ENCODE assay signal across 16 cellular contexts in the genomic region with DNA sequence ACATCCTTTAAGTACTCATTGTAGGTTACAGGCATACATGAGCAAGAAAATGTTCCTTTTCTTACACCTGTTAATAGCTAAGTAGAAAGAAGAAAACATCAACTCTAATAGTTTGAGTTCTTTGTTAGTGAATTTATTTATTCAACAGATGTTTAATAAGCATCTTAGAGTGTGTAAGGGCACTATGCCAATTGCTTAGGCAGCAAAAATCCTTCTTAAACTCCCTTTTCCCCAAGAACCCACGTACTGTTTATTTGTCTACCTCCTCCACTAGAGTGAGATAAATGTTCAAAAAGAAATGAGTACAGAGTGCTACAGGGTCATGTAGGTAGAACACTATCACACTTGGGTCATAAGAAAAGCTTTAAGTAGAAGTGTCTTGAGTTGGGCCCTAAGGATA.
A peak's percentile ranks its signal among the peaks of the same experiment; 100 is the strongest.
DNase-seq lines count a peak whose midpoint lies in the region; ATAC-seq and TF ChIP-seq lines count a peak whose summit lies in the region.
"Had no signal": no experiment of that assay in that cellular context is flagged by ENCODE, and none has a peak within 500 bp of the region (broad histone marks: within the 10 kb centered on the region; RNA-seq: fewer than 3 reads in every experiment).

No MANE protein-coding gene starts in this region.

- H3K4me3 ChIP-seq in SJCRH30, result no peak overlapping the region
- H3K4me3 ChIP-seq: GM23248 had no signal

- POLR2A ChIA-PET in T-cell (lab: Charles Lee), result interaction anchor here in 1 of 2 donors (0.6 kb wide), 1 partner anchor 87 kb away, joined by 3 read pairs; no protein-coding TSS in a partner anchor

- H3K4me1 ChIP-seq in SJCRH30, result no peaks in the 10 kb centered on the region
- H3K4me1 ChIP-seq: Caco-2 had no signal

- H3K27me3 Mint-ChIP-seq in natural killer cell treated with Interleukin-12 subunit alpha and Interleukin-12 subunit beta and Interleukin-15 and Interleukin-18, amount 100 ng/mL, for 72 hours, result peaks cover 0 to 8% of the 10 kb centered on the region in 2 donors
- peaks cover 4 to 18% of the 10 kb centered on the region in 2 donors for H3K27me3 Mint-ChIP-seq in natural killer cell (ENCODE audit: low read depth in 2 of 2)
- no peaks in the 10 kb centered on the region for H3K27me3 Mint-ChIP-seq in T-cell
- H3K27me3 Mint-ChIP-seq: CD4-positive, alpha-beta memory T cell had no signal

- H3K36me3 ChIP-seq in SJCRH30, result no peaks in the 10 kb centered on the region

- H3K4me1 Mint-ChIP-seq in natural killer cell treated with Interleukin-12 subunit alpha and Interleukin-12 subunit beta and Interleukin-15 and Interleukin-18, amount 100 ng/mL, for 72 hours (ENCODE audit: low read depth in 2 of 2), result peaks cover 42 to 49% of the 10 kb centered on the region in 2 donors
- H3K4me1 Mint-ChIP-seq in natural killer cell (peaks cover 21 to 24% of the 10 kb centered on the region in 2 donors), T-cell (peaks cover 33 to 58% (median 39%) of the 10 kb centered on the region in 3 donors)

- no peak for DNase-seq in natural killer cell treated with Interleukin-12 subunit alpha and Interleukin-12 subunit beta and Interleukin-15 and Interleukin-18, amount 100 ng/mL, for 72 hours (ENCODE audit: low spot score)
- no peak for DNase-seq in natural killer cell
- DNase-seq in DMS79 treated with DMSO at 0.1 percent for 48 hours (lab: John Stamatoyannopoulos, UW), result peak; percentile 80
- no peak for DNase-seq in T-cell
- no peak for DNase-seq in SJCRH30
- DNase-seq in cardiac septum (ENCODE audit: low spot score), result no peak
- DNase-seq: 8988T; C1 segment of cervical spinal cord; Caco-2; CD4-positive, alpha-beta memory T cell; DMS153; GF-D8; GM23248; H9 had no signal

- no peak for ATAC-seq in natural killer cell treated with Interleukin-12 subunit alpha and Interleukin-12 subunit beta and Interleukin-15 and Interleukin-18, amount 100 ng/mL, for 72 hours
- ATAC-seq in natural killer cell, result no peak
- ATAC-seq in T-cell (replicated peaks in 1 of 4), result no peak
- no peak for ATAC-seq in GM19467 (IDR thresholded peaks at IDR 0.05; ENCODE audit: unreplicated experiment)
- ATAC-seq: HCT116 had no signal

- H3K27ac ChIP-seq in SJCRH30, result no peak overlapping the region
- H3K27ac ChIP-seq: GM23248 had no signal

- intact Hi-C loops in natural killer cell (cut with micrococcal nuclease), result no loop called here
- intact Hi-C loops in cardiac septum (cut with DNase I), result no loop called here

- no peak for TF ChIP-seq CTCF in natural killer cell (IDR thresholded peaks at IDR 0.05)

- H3K27ac Mint-ChIP-seq in natural killer cell treated with Interleukin-12 subunit alpha and Interleukin-12 subunit beta and Interleukin-15 and Interleukin-18, amount 100 ng/mL, for 72 hours, result peak overlapping the region; percentile 60 to 68
- no peak overlapping the region for H3K27ac Mint-ChIP-seq in natural killer cell
- peak overlapping the region; percentile 0 to 18 for H3K27ac Mint-ChIP-seq in T-cell
- H3K27ac Mint-ChIP-seq: H9 had no signal

- no peak overlapping the region for H3K4me3 Mint-ChIP-seq in natural killer cell treated with Interleukin-12 subunit alpha and Interleukin-12 subunit beta and Interleukin-15 and Interleukin-18, amount 100 ng/mL, for 72 hours
- H3K4me3 Mint-ChIP-seq in natural killer cell, result no peak overlapping the region
- no peak overlapping the region for H3K4me3 Mint-ChIP-seq in T-cell
- H3K4me3 Mint-ChIP-seq: H9 had no signal

- peaks cover 5% of the 10 kb centered on the region for H3K9me3 Mint-ChIP-seq in natural killer cell treated with Interleukin-12 subunit alpha and Interleukin-12 subunit beta and Interleukin-15 and Interleukin-18, amount 100 ng/mL, for 72 hours
- no peaks in the 10 kb centered on the region for H3K9me3 Mint-ChIP-seq in natural killer cell
- no peaks in the 10 kb centered on the region for H3K9me3 Mint-ChIP-seq in T-cell
- H3K9me3 Mint-ChIP-seq: CD4-positive, alpha-beta memory T cell; H9 had no signal

- H3K27me3 ChIP-seq in SJCRH30, result no peaks in the 10 kb centered on the region

- H3K9me3 ChIP-seq in SJCRH30 (replicated peaks), result no peaks in the 10 kb centered on the region
- H3K9me3 ChIP-seq: Caco-2 had no signal

- CTCF ChIA-PET in T-cell (lab: Charles Lee), result no interaction called here

- H3K36me3 Mint-ChIP-seq in natural killer cell treated with Interleukin-12 subunit alpha and Interleukin-12 subunit beta and Interleukin-15 and Interleukin-18, amount 100 ng/mL, for 72 hours, result peaks cover 10% of the 10 kb centered on the region
- H3K36me3 Mint-ChIP-seq in natural killer cell (no peaks in the 10 kb centered on the region), T-cell (no peaks in the 10 kb centered on the region)
- H3K36me3 Mint-ChIP-seq: CD4-positive, alpha-beta memory T cell had no signal

Comparison
In these comparisons a context has a peak if more than half of its experiments do, and no peak if none do; other contexts are left out.
1. H3K27ac Mint-ChIP-seq: peak in natural killer cell treated with Interleukin-12 subunit alpha and Interleukin-12 subunit beta and Interleukin-15 and Interleukin-18, amount 100 ng/mL, for 72 hours (2 of 2) and T-cell (2 of 2); none in natural killer cell (0 of 2).